ENCODE assay signal across 11 cellular contexts in the genomic region with DNA sequence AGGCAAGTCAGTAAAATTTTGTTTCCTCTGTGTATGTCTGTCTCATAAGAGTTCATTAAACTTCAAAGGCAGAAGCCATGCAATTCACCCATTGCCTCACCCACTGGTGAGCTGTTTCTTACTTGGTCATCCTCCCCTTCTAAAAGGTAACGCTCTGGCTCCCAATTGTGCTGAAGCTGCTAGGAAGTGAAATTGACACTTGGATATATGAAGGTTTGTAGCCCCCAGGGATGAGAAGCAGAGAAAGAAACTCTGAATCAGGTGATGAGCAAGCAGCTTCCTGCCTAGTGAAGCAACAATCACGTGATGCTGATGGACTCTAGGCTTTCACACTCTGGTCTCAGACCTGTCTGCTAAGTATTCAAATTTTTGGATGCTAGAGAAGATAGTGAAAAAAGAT.
DNase-seq lines count a peak whose midpoint lies in the region; ATAC-seq lines count a peak whose summit lies in the region.
"Had no signal": no experiment of that assay in that cellular context is flagged by ENCODE, and none has a peak within 500 bp of the region (broad histone marks: within the 10 kb centered on the region; RNA-seq: fewer than 3 reads in every experiment).

No MANE protein-coding gene starts in this region.

- H3K79me2 ChIP-seq in GM23248 (ENCODE audit: insufficient read depth) = no peaks in the 10 kb centered on the region

- peaks cover 77% of the 10 kb centered on the region for H3F3A ChIP-seq in GM23248 (ENCODE audit: insufficient read depth)

- H3K9ac ChIP-seq in GM23248 = peak overlapping the region; percentile 78

- H3K4me1 ChIP-seq in GM23248 (ENCODE audit: insufficient read depth) = peaks cover 73% of the 10 kb centered on the region
- H3K4me1 ChIP-seq in muscle layer of duodenum (ENCODE audit: control insufficient read depth in 1 of 2, insufficient read depth in 2 of 2, low read length in 2 of 2) = no peaks in the 10 kb centered on the region

- peak overlapping the region; percentile 37 for H3K4me2 ChIP-seq in GM23248 (ENCODE audit: unreplicated experiment)

- in situ Hi-C loops in GM23248 (cut with MboI) = no loop called here

- no peak overlapping the region for H2AFZ ChIP-seq in GM23248

- ATAC-seq in T-cell (replicated peaks in 1 of 4) (no peak), HG03469 (IDR thresholded peaks at IDR 0.05; ENCODE audit: unreplicated experiment) (no peak)

- peak; percentile 83 for DNase-seq in ELR (ENCODE audit: low read depth)
- peak; percentile 83 for DNase-seq in GM23248
- no peak for DNase-seq in T-cell
- DNase-seq in stimulated activated CD8-positive, alpha-beta memory T cell treated with anti-CD3 and anti-CD28 coated beads, Interleukin-4, amount 100 ng/mL, for 48 hours = no peak
- DNase-seq in stimulated activated CD4-positive, alpha-beta T cell treated with anti-CD3 and anti-CD28 coated beads, Interleukin-15, amount 100 ng/mL, for 24 hours = no peak
- no peak for DNase-seq in NCI-H1092 (lab: John Stamatoyannopoulos, UW)
- DNase-seq: activated CD8-positive, alpha-beta memory T cell treated with anti-CD3 and anti-CD28 coated beads for 24 hours; NCI-H1048 had no signal

- H3K27ac ChIP-seq in GM23248 = peak overlapping the region; percentile 97
- H3K27ac ChIP-seq in muscle layer of duodenum (ENCODE audit: low read length) = peak overlapping the region; percentile 79

- H3K36me3 Mint-ChIP-seq in T-cell = no peaks in the 10 kb centered on the region

- no peaks in the 10 kb centered on the region for H3K9me3 Mint-ChIP-seq in T-cell

- no peaks in the 10 kb centered on the region for H4K20me1 ChIP-seq in GM23248 (ENCODE audit: insufficient read depth)

- POLR2A ChIA-PET in T-cell (lab: Charles Lee) = no interaction called here

- no peak overlapping the region for H3K4me3 Mint-ChIP-seq in T-cell

- H3K27ac Mint-ChIP-seq in T-cell = peak overlapping the region; percentile 17 to 23

- H3K27me3 Mint-ChIP-seq in T-cell = no peaks in the 10 kb centered on the region

- no peaks in the 10 kb centered on the region for H3K27me3 ChIP-seq in GM23248 (replicated peaks; ENCODE audit: insufficient read depth)
- H3K27me3 ChIP-seq in muscle layer of duodenum (ENCODE audit: low read depth, low read length) = no peaks in the 10 kb centered on the region
- H3K27me3 ChIP-seq: tibial nerve had no signal

- 5 to 11% methylated on average over 2 of the region's 2 CpGs for WGBS in GM23248 (ENCODE audit: low coverage in 1 of 2, low lambda C conversion rate in 2 of 2, missing lambda C conversion rate in 2 of 2), 2 experiments

- no peaks in the 10 kb centered on the region for H3K36me3 ChIP-seq in GM23248 (ENCODE audit: low read depth)
- no peaks in the 10 kb centered on the region for H3K36me3 ChIP-seq in muscle layer of duodenum (ENCODE audit: control insufficient read depth in 1 of 2, insufficient read depth in 2 of 2, low read length in 2 of 2)
- H3K36me3 ChIP-seq: tibial nerve had no signal

- no peak overlapping the region for H3K4me3 ChIP-seq in GM23248
- H3K4me3 ChIP-seq in muscle layer of duodenum (ENCODE audit: low read depth in 1 of 2, low read length in 2 of 2) = no peak overlapping the region
- H3K4me3 ChIP-seq: tibial nerve had no signal

- CTCF ChIA-PET in T-cell (lab: Charles Lee) = no interaction called here

- H3K9me3 ChIP-seq in GM23248 (ENCODE audit: low read depth) (no peaks in the 10 kb centered on the region), muscle layer of duodenum (ENCODE audit: control insufficient read depth in 1 of 2, low read length in 2 of 2) (no peaks in the 10 kb centered on the region)
- H3K9me3 ChIP-seq: tibial nerve had no signal

- H3K4me1 Mint-ChIP-seq in T-cell = peaks cover 19 to 49% (median 25%) of the 10 kb centered on the region in 3 donors

- H3K9me2 ChIP-seq in GM23248 (ENCODE audit: insufficient read depth) = no peaks in the 10 kb centered on the region

Comparison
In these comparisons a context has a peak if more than half of its experiments do, and no peak if none do; other contexts are left out.
1. DNase-seq: peak in ELR (single experiment) and GM23248 (single experiment); none in T-cell (0 of 34), stimulated activated CD8-positive, alpha-beta memory T cell treated with anti-CD3 and anti-CD28 coated beads, Interleukin-4, amount 100 ng/mL, for 48 hours (single experiment), stimulated activated CD4-positive, alpha-beta T cell treated with anti-CD3 and anti-CD28 coated beads, Interleukin-15, amount 100 ng/mL, for 24 hours (single experiment) and NCI-H1092 (single experiment).